In the genomic region with DNA sequence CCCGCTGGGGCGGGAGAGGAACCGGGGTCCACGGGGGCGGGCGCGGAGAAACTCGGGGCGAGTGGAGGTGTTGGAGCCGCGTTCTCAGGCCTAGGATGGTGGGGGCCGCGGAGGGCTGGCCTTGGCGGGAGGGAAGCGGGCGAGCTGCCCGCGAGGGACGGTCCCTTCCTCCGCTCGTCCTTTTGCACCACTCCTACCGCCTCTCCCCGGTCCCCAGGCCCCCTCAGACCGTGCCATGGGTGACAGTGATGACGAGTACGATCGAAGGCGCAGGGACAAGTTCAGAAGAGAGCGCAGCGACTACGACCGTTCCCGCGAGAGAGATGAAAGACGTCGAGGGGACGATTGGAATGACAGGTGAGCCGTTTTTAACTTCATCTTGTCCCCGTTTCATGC, we compare ENCODE assay signal across 8 cellular contexts. TPM values are rescaled to one million over a fixed set of nuclear protein-coding genes. Genes with fewer than 3 reads are reported as not detected.
DNase-seq lines count a peak whose midpoint lies in the region; ATAC-seq, FAIRE-seq and TF ChIP-seq lines count a peak whose summit lies in the region.

No MANE protein-coding gene starts in this region.

- H3K4me1 Mint-ChIP-seq in activated CD4-positive, alpha-beta memory T cell treated with anti-CD3 and anti-CD28 coated beads for 36 hours (ENCODE audit: low read depth) = peaks cover 47% of the 10 kb centered on the region

- peak; percentile 20 for ATAC-seq in GM19328 (IDR thresholded peaks at IDR 0.05; ENCODE audit: unreplicated experiment)
- peak; percentile 25 for ATAC-seq in HG03439 (IDR thresholded peaks at IDR 0.05; ENCODE audit: unreplicated experiment)

- no peaks in the 10 kb centered on the region for H3K27me3 Mint-ChIP-seq in activated CD4-positive, alpha-beta memory T cell treated with anti-CD3 and anti-CD28 coated beads for 36 hours

- no peaks in the 10 kb centered on the region for H3K27me3 ChIP-seq in BLaER1
- H3K27me3 ChIP-seq in osteoblast (ENCODE audit: insufficient read depth, low read length) = no peaks in the 10 kb centered on the region

- DNase-seq in activated CD4-positive, alpha-beta memory T cell treated with anti-CD3 and anti-CD28 coated beads for 36 hours = peak; percentile 67
- DNase-seq in fibroblast of the aortic adventitia (ENCODE audit: low read depth) (no peak), osteoblast (ENCODE audit: insufficient read length, low spot score, missing footprints) (peak; percentile 84), frontal cortex (ENCODE audit: low spot score in 2 of 2) (no peak), COLO829 (ENCODE audit: low spot score) (no peak)

- peak overlapping the region; percentile 95 for H3K4me3 ChIP-seq in BLaER1
- H3K4me3 ChIP-seq in fibroblast of the aortic adventitia (ENCODE audit: low read depth, low read length) = peak overlapping the region; percentile 86
- H3K4me3 ChIP-seq in osteoblast (ENCODE audit: insufficient read depth, low read length) = peak overlapping the region; percentile 97

- intact Hi-C loops in activated CD4-positive, alpha-beta memory T cell treated with anti-CD3 and anti-CD28 coated beads for 36 hours (cut with micrococcal nuclease) = loop anchor here (1.0 to 5.0 kb wide), 4 partner anchors 14 to 168 kb away; a partner anchor contains a TSS

- H4K20me1 ChIP-seq in BLaER1 = peaks cover 52% of the 10 kb centered on the region
- H4K20me1 ChIP-seq in osteoblast (ENCODE audit: insufficient read depth, low read length) = peaks cover 26% of the 10 kb centered on the region

- H3K27ac Mint-ChIP-seq in activated CD4-positive, alpha-beta memory T cell treated with anti-CD3 and anti-CD28 coated beads for 36 hours = peak overlapping the region; percentile 100

- H3K36me3 ChIP-seq in BLaER1 (peaks cover 87% of the 10 kb centered on the region), osteoblast (ENCODE audit: insufficient read depth, low read length) (peaks cover 76% of the 10 kb centered on the region)

- POLR2A ChIA-PET in activated CD4-positive, alpha-beta memory T cell treated with anti-CD3 and anti-CD28 coated beads for 36 hours (lab: Charles Lee) = interaction anchor here (0.9 to 5.3 kb wide), 9 partner anchors 9 to 289 kb away, joined by 3 to 107 read pairs (median 6); a partner anchor contains a TSS

- H3K27ac ChIP-seq in BLaER1 = peak overlapping the region; percentile 97
- peak overlapping the region; percentile 96 for H3K27ac ChIP-seq in osteoblast (ENCODE audit: low read depth, low read length)

- H3K9me3 Mint-ChIP-seq in activated CD4-positive, alpha-beta memory T cell treated with anti-CD3 and anti-CD28 coated beads for 36 hours = no peaks in the 10 kb centered on the region

- H3K4me3 Mint-ChIP-seq in activated CD4-positive, alpha-beta memory T cell treated with anti-CD3 and anti-CD28 coated beads for 36 hours = peak overlapping the region; percentile 99

- H2AFZ ChIP-seq in osteoblast (ENCODE audit: low read length) = peak overlapping the region; percentile 59

- H3K4me1 ChIP-seq in BLaER1 (peaks cover 56% of the 10 kb centered on the region), osteoblast (ENCODE audit: insufficient read depth, low read length) (peaks cover 23% of the 10 kb centered on the region)

- CTCF ChIA-PET in activated CD4-positive, alpha-beta memory T cell treated with anti-CD3 and anti-CD28 coated beads for 36 hours (lab: Charles Lee) = interaction anchor here (0.7 to 2.0 kb wide), 12 partner anchors 13 to 369 kb away, joined by 3 to 17 read pairs (median 3); a partner anchor contains a TSS

- peak overlapping the region; percentile 98 for H3K9ac ChIP-seq in BLaER1

- no peak for FAIRE-seq in frontal cortex (lab: Jason Lieb, UNC)

- peaks cover 84% of the 10 kb centered on the region for H3K79me2 ChIP-seq in osteoblast (ENCODE audit: insufficient read depth, low read length)

- H3K9me3 ChIP-seq in BLaER1 = no peaks in the 10 kb centered on the region
- no peaks in the 10 kb centered on the region for H3K9me3 ChIP-seq in osteoblast (ENCODE audit: low read depth, low read length)

- peaks cover 65% of the 10 kb centered on the region for H3K36me3 Mint-ChIP-seq in activated CD4-positive, alpha-beta memory T cell treated with anti-CD3 and anti-CD28 coated beads for 36 hours

- H3K4me2 ChIP-seq in BLaER1 = peak overlapping the region; percentile 87
- H3K4me2 ChIP-seq in osteoblast (ENCODE audit: insufficient read depth, low read length) = peak overlapping the region; percentile 92

- TF ChIP-seq CTCF in fibroblast of the aortic adventitia (IDR thresholded peaks at IDR 0.05; ENCODE audit: insufficient read depth, low read length) (no peak), osteoblast (IDR thresholded peaks at IDR 0.05; ENCODE audit: extremely low read depth, low read depth, low read length) (no peak)

RNA-seq across cellular contexts. Expression of a gene that starts 0.5 kb away (rescaled TPM):
- 100 to 1,000 TPM; 209 to 223 TPM for total RNA-seq in activated CD4-positive, alpha-beta memory T cell treated with anti-CD3 and anti-CD28 coated beads for 36 hours
- total RNA-seq in fibroblast of the aortic adventitia (ENCODE audit: low replicate concordance) (25.3 and 41.2 TPM in 2 replicates), osteoblast (31.2 and 42.0 TPM in 2 replicates), frontal cortex (23.2 TPM)

RNA-seq across cellular contexts. Expression of a gene that starts 8.2 kb away (rescaled TPM):
- total RNA-seq in activated CD4-positive, alpha-beta memory T cell treated with anti-CD3 and anti-CD28 coated beads for 36 hours = 10 to 100 TPM; 25.8 to 25.9 TPM
- total RNA-seq in fibroblast of the aortic adventitia (ENCODE audit: low replicate concordance) = 71.4 and 81.3 TPM in 2 replicates
- total RNA-seq in osteoblast = 115 TPM in 2 replicates
- 4.1 TPM for total RNA-seq in frontal cortex

RNA-seq across cellular contexts. Expression of a gene that starts 14.2 kb away (rescaled TPM):
- total RNA-seq in activated CD4-positive, alpha-beta memory T cell treated with anti-CD3 and anti-CD28 coated beads for 36 hours = 1 to 10 TPM; 1.5 to 2.0 TPM
- total RNA-seq in fibroblast of the aortic adventitia (ENCODE audit: low replicate concordance) = 2.2 and 3.3 TPM in 2 replicates
- total RNA-seq in osteoblast = 4.7 and 5.8 TPM in 2 replicates
- total RNA-seq in frontal cortex = 3.7 TPM

RNA-seq across cellular contexts. Expression of a gene that starts 20.3 kb away (rescaled TPM):
- not detected for total RNA-seq in activated CD4-positive, alpha-beta memory T cell treated with anti-CD3 and anti-CD28 coated beads for 36 hours
- 0.16 TPM in 1 of 2 replicates, not detected in the other for total RNA-seq in fibroblast of the aortic adventitia (ENCODE audit: low replicate concordance)
- total RNA-seq in osteoblast = under 0.01 TPM in 2 replicates
- total RNA-seq in frontal cortex = 11.0 TPM

RNA-seq across cellular contexts. Expression of a gene that starts 22.8 kb away (rescaled TPM):
- 10 to 100 TPM; 17.8 to 18.5 TPM for total RNA-seq in activated CD4-positive, alpha-beta memory T cell treated with anti-CD3 and anti-CD28 coated beads for 36 hours
- total RNA-seq in fibroblast of the aortic adventitia (ENCODE audit: low replicate concordance) (13.9 and 14.3 TPM in 2 replicates), osteoblast (19.5 and 20.0 TPM in 2 replicates), frontal cortex (18.3 TPM)

Comparison
In these comparisons a context has a peak if more than half of its experiments do, and no peak if none do; other contexts are left out.
1. DNase-seq: peak in activated CD4-positive, alpha-beta memory T cell treated with anti-CD3 and anti-CD28 coated beads for 36 hours (single experiment) and osteoblast (single experiment); none in fibroblast of the aortic adventitia (single experiment), frontal cortex (0 of 2) and COLO829 (single experiment).
2. Peak in every context shown above with its lines, with median percentiles within 50 percentile points of each other: H3K4me3 ChIP-seq.